ENCODE assay signal across 17 cellular contexts in the genomic region with DNA sequence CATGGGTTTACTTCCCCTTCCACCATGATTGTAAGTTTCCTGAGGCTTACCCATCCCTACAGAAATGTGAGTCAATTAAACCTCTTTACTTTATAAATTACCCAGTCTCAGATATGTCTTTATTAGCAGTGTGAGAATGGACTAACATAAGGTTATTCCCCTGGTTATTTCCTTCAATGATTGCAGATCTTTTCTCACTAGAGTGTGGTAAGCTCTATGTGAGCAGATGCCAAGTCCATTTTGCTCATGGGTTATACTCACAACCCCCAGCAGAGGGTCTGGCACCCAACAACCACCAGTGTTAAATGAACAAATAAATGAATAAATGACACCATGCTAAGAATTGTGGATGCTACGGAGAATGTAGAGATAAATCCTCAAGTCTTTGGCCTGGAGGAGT.
"Had no signal": no experiment of that assay in that cellular context is flagged by ENCODE, and none has a peak within 500 bp of the region (broad histone marks: within the 10 kb centered on the region; RNA-seq: fewer than 3 reads in every experiment).

No MANE protein-coding gene starts in this region.

- H3K27me3 ChIP-seq: cardiac muscle cell, dorsolateral prefrontal cortex, foreskin keratinocyte, upper lobe of right lung had no signal

- H3K36me3 Mint-ChIP-seq: activated CD8-positive, alpha-beta memory T cell treated with anti-CD3 and anti-CD28 coated beads, Interleukin-2, amount 10 ng/mL, durations not matched to agents 7 days and 5 days; activated naive CD8-positive, alpha-beta T cell treated with anti-CD3 and anti-CD28 coated beads for 36 hours; stimulated activated naive B cell treated with anti-CD40 and anti-IgM and Interleukin-4, amounts not matched to agents 10 μg/mL and 1 μg/mL and 100 μg/mL, for 72 hours had no signal

- H3K4me3 ChIP-seq: cardiac muscle cell, dorsolateral prefrontal cortex, lung, thoracic aorta, upper lobe of right lung had no signal

- DNase-seq: activated CD4-positive, alpha-beta memory T cell treated with anti-CD3 and anti-CD28 coated beads, Interleukin-2, amount 10 ng/mL, durations not matched to agents 7 days and 5 days; activated CD4-positive, alpha-beta T cell treated with anti-CD3 and anti-CD28 coated beads for 36 hours; activated CD8-positive, alpha-beta memory T cell treated with anti-CD3 and anti-CD28 coated beads, Interleukin-2, amount 10 ng/mL, durations not matched to agents 7 days and 5 days; activated naive CD8-positive, alpha-beta T cell treated with anti-CD3 and anti-CD28 coated beads for 36 hours; amniotic stem cell; dorsolateral prefrontal cortex; foreskin keratinocyte; hypothalamus; midbrain; stimulated activated CD4-positive, alpha-beta T cell treated with anti-CD3 and anti-CD28 coated beads, Interleukin-4, amount 100 ng/mL, for 4 hours; stimulated activated naive B cell treated with anti-CD40 and anti-IgM and Interleukin-4, amounts not matched to agents 10 μg/mL and 1 μg/mL and 100 μg/mL, for 72 hours; upper lobe of right lung had no signal

- H3K4me3 Mint-ChIP-seq: activated CD4-positive, alpha-beta memory T cell treated with anti-CD3 and anti-CD28 coated beads, Interleukin-2, amount 10 ng/mL, durations not matched to agents 7 days and 5 days; activated CD4-positive, alpha-beta T cell treated with anti-CD3 and anti-CD28 coated beads for 36 hours; activated CD8-positive, alpha-beta memory T cell treated with anti-CD3 and anti-CD28 coated beads, Interleukin-2, amount 10 ng/mL, durations not matched to agents 7 days and 5 days; activated naive CD8-positive, alpha-beta T cell treated with anti-CD3 and anti-CD28 coated beads for 36 hours; neural crest cell; stimulated activated naive B cell treated with anti-CD40 and anti-IgM and Interleukin-4, amounts not matched to agents 10 μg/mL and 1 μg/mL and 100 μg/mL, for 72 hours had no signal

- H3K9me3 Mint-ChIP-seq: neural crest cell had no signal

- H3K9me3 ChIP-seq: thoracic aorta, upper lobe of right lung had no signal

- H3K27ac Mint-ChIP-seq: activated CD4-positive, alpha-beta memory T cell treated with anti-CD3 and anti-CD28 coated beads, Interleukin-2, amount 10 ng/mL, durations not matched to agents 7 days and 5 days; activated CD4-positive, alpha-beta T cell treated with anti-CD3 and anti-CD28 coated beads for 36 hours; activated CD8-positive, alpha-beta memory T cell treated with anti-CD3 and anti-CD28 coated beads, Interleukin-2, amount 10 ng/mL, durations not matched to agents 7 days and 5 days; activated naive CD8-positive, alpha-beta T cell treated with anti-CD3 and anti-CD28 coated beads for 36 hours; stimulated activated naive B cell treated with anti-CD40 and anti-IgM and Interleukin-4, amounts not matched to agents 10 μg/mL and 1 μg/mL and 100 μg/mL, for 72 hours had no signal

- H3K27me3 Mint-ChIP-seq: activated CD4-positive, alpha-beta memory T cell treated with anti-CD3 and anti-CD28 coated beads, Interleukin-2, amount 10 ng/mL, durations not matched to agents 7 days and 5 days; activated CD4-positive, alpha-beta T cell treated with anti-CD3 and anti-CD28 coated beads for 36 hours; activated CD8-positive, alpha-beta memory T cell treated with anti-CD3 and anti-CD28 coated beads, Interleukin-2, amount 10 ng/mL, durations not matched to agents 7 days and 5 days; activated naive CD8-positive, alpha-beta T cell treated with anti-CD3 and anti-CD28 coated beads for 36 hours; stimulated activated naive B cell treated with anti-CD40 and anti-IgM and Interleukin-4, amounts not matched to agents 10 μg/mL and 1 μg/mL and 100 μg/mL, for 72 hours had no signal

- H3K4me1 Mint-ChIP-seq: activated CD4-positive, alpha-beta memory T cell treated with anti-CD3 and anti-CD28 coated beads, Interleukin-2, amount 10 ng/mL, durations not matched to agents 7 days and 5 days; activated CD4-positive, alpha-beta T cell treated with anti-CD3 and anti-CD28 coated beads for 36 hours; activated CD8-positive, alpha-beta memory T cell treated with anti-CD3 and anti-CD28 coated beads, Interleukin-2, amount 10 ng/mL, durations not matched to agents 7 days and 5 days; activated naive CD8-positive, alpha-beta T cell treated with anti-CD3 and anti-CD28 coated beads for 36 hours; stimulated activated naive B cell treated with anti-CD40 and anti-IgM and Interleukin-4, amounts not matched to agents 10 μg/mL and 1 μg/mL and 100 μg/mL, for 72 hours had no signal

- H3K36me3 ChIP-seq: cardiac muscle cell, thoracic aorta, upper lobe of right lung had no signal

- H3K4me1 ChIP-seq: foreskin keratinocyte, upper lobe of right lung had no signal

- ATAC-seq: activated CD4-positive, alpha-beta T cell treated with anti-CD3 and anti-CD28 coated beads for 36 hours; activated CD8-positive, alpha-beta memory T cell treated with anti-CD3 and anti-CD28 coated beads, Interleukin-2, amount 10 ng/mL, durations not matched to agents 7 days and 5 days; foreskin keratinocyte; sciatic nerve; stimulated activated naive B cell treated with anti-CD40 and anti-IgM and Interleukin-4, amounts not matched to agents 10 μg/mL and 1 μg/mL and 100 μg/mL, for 72 hours; upper lobe of right lung had no signal

- H3K27ac ChIP-seq: cardiac muscle cell, foreskin keratinocyte, thoracic aorta, upper lobe of right lung had no signal
